8 cellular contexts compared by ENCODE assay signal in the genomic region with DNA sequence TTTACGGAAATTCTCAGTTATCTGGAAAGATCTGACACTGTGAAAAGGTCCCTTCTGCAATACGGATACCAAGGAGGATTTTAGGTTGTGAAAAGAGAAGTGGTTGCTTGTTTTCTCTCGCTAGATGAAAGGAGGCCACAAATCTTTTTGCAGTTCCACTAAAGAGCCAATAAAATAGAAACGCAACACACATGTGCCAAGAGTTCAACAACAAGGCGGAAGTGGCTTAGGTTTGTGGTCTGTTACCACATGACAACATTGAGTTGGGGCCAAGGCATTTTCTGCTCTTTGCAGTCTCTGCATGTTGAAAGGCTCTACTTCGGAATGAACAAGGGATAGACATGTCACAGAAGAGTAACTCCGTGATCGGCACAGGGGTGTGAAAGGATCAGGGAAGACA.
A peak's percentile ranks its signal among the peaks of the same experiment; 100 is the strongest.
DNase-seq lines count a peak whose midpoint lies in the region; ATAC-seq and TF ChIP-seq lines count a peak whose summit lies in the region.

No MANE protein-coding gene starts in this region.

- DNase-seq in GM12865 (ENCODE audit: low read depth) (peak; percentile 63), LHCN-M2 (ENCODE audit: low read depth) (peak; percentile 12), activated T-helper 1 cell treated with Interleukin-2 at 50 U/mL for 16 hours (ENCODE audit: low read depth) (peak; percentile 5), midbrain (lab: John Stamatoyannopoulos, UW) (peak; percentile 47), NCI-H2227 (lab: John Stamatoyannopoulos, UW; ENCODE audit: unreplicated experiment) (no peak), NCI-H748 treated with DMSO at 0.1 percent for 48 hours (lab: John Stamatoyannopoulos, UW) (no peak), NCI-H1930 (lab: John Stamatoyannopoulos, UW) (no peak)

- TF ChIP-seq CTCF in GM12865 (IDR thresholded peaks at IDR 0.05; ENCODE audit: insufficient read depth, low read depth, low read length, missing control alignments) = no peak

- H3K4me3 ChIP-seq in GM12865 (ENCODE audit: low read depth, low read length) = no peak overlapping the region

- peak; percentile 96 for ATAC-seq in GM21786 (IDR thresholded peaks at IDR 0.05; ENCODE audit: unreplicated experiment)

Comparison
In these comparisons a context has a peak if more than half of its experiments do, and no peak if none do; other contexts are left out.
1. DNase-seq: peak in GM12865 (single experiment), LHCN-M2 (single experiment), activated T-helper 1 cell treated with Interleukin-2 at 50 U/mL for 16 hours (single experiment) and midbrain (single experiment); none in NCI-H2227 (single experiment), NCI-H748 treated with DMSO at 0.1 percent for 48 hours (single experiment) and NCI-H1930 (0 of 2).